Comparison of ENCODE assay signal across 8 cellular contexts in the genomic region with DNA sequence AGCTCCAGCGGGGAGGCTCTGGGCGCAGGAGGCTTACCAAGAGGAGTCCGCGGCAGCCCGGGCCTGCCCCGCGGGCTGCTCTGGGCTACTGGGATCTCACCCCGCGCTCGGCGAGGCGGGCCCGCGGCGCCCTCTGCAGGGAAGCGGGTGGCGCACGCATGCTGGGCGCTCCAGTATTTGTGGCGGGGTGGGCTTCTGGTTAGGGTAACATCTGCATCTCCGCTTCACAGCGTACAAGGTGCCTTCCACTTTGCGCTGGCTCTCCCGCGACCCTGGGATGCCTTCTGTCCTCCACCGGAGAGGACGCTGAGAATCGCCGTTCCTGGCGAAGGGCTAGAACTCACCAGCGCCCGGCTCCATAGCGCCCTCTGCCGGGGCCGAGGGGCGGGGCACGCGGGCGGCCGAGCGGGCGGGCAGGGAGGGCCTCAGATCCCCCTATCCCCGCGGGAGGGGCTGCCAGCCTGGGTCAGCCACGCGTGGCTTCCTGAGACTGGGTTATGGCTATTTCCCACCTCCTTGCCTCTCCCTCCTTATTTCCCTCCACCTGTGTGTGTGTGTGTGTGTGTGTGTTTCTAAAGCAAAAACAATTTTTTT. TPM values are rescaled to one million over a fixed set of nuclear protein-coding genes. Genes with fewer than 3 reads are reported as not detected.
DNase-seq lines count a peak whose midpoint lies in the region; ATAC-seq and TF ChIP-seq lines count a peak whose summit lies in the region.

No MANE protein-coding gene starts in this region.

- intact Hi-C loops in mucosa of descending colon (cut with DNase I, micrococcal nuclease) = loop anchor here in 1 of 2 donors (10.0 kb wide), 2 partner anchors 134 to 186 kb away; no protein-coding TSS in a partner anchor

- peak; percentile 84 for TF ChIP-seq CTCF in GM20000 (IDR thresholded peaks at IDR 0.05; ENCODE audit: extremely low read depth, missing control alignments)
- TF ChIP-seq CTCF in epithelial cell of esophagus (IDR thresholded peaks at IDR 0.05; ENCODE audit: insufficient read depth, low read depth, low read length, missing control alignments) = peak; percentile 64
- TF ChIP-seq CTCF in mucosa of descending colon (IDR thresholded peaks at IDR 0.05) = peak; percentile 95

- peak; percentile 98 for ATAC-seq in mucosa of descending colon

- no peaks in the 10 kb centered on the region for H3K36me3 ChIP-seq in mucosa of descending colon (ENCODE audit: low read depth)

- H3K4me1 ChIP-seq in mucosa of descending colon (ENCODE audit: low read depth) = no peaks in the 10 kb centered on the region

- DNase-seq in COLO668 (lab: John Stamatoyannopoulos, UW; ENCODE audit: unreplicated experiment) (peak; percentile 93), GM20000 (ENCODE audit: low spot score) (peak; percentile 89), HS-27A (ENCODE audit: low read depth) (peak; percentile 60), NOMO-1 (lab: John Stamatoyannopoulos, UW; ENCODE audit: unreplicated experiment in 2 of 2) (peak; percentile 78 to 85), epithelial cell of esophagus (ENCODE audit: low read depth) (peak; percentile 73), mucosa of descending colon (peak; percentile 75 to 89 (median 83))
- peak; percentile 43 for DNase-seq in activated CD8-positive, alpha-beta memory T cell treated with anti-CD3 and anti-CD28 coated beads, Interleukin-2, amount 50 U/mL, for 24 hours (ENCODE audit: extremely low read depth)
- DNase-seq in stimulated activated CD8-positive, alpha-beta memory T cell treated with anti-CD3 and anti-CD28 coated beads, Interleukin-4, amount 100 ng/mL, for 24 hours (ENCODE audit: low read depth) = peak; percentile 73

- no peaks in the 10 kb centered on the region for H3K9me3 ChIP-seq in mucosa of descending colon

- H3K4me3 ChIP-seq in epithelial cell of esophagus (ENCODE audit: low read length) = peak overlapping the region; percentile 61
- peak overlapping the region; percentile 32 for H3K4me3 ChIP-seq in mucosa of descending colon

RNA-seq across cellular contexts. Expression of a gene that starts 46.6 kb away (rescaled TPM):
- 10 to 100 TPM; 15.9 to 25.4 (median 23.3) TPM for total RNA-seq in mucosa of descending colon

Comparison
In these comparisons a context has a peak if more than half of its experiments do, and no peak if none do; other contexts are left out.
1. Peak in every context shown above with its lines: DNase-seq, ATAC-seq and H3K4me3 ChIP-seq.
2. DNase-seq: peak in every context shown above with its lines; median percentile 93 in COLO668; 89 in GM20000; 83 in mucosa of descending colon; 82 in NOMO-1; 73 in epithelial cell of esophagus; 73 in stimulated activated CD8-positive, alpha-beta memory T cell treated with anti-CD3 and anti-CD28 coated beads, Interleukin-4, amount 100 ng/mL, for 24 hours; 60 in HS-27A; 43 in activated CD8-positive, alpha-beta memory T cell treated with anti-CD3 and anti-CD28 coated beads, Interleukin-2, amount 50 U/mL, for 24 hours.